Comparison of ENCODE assay signal across 8 cellular contexts in the genomic region with DNA sequence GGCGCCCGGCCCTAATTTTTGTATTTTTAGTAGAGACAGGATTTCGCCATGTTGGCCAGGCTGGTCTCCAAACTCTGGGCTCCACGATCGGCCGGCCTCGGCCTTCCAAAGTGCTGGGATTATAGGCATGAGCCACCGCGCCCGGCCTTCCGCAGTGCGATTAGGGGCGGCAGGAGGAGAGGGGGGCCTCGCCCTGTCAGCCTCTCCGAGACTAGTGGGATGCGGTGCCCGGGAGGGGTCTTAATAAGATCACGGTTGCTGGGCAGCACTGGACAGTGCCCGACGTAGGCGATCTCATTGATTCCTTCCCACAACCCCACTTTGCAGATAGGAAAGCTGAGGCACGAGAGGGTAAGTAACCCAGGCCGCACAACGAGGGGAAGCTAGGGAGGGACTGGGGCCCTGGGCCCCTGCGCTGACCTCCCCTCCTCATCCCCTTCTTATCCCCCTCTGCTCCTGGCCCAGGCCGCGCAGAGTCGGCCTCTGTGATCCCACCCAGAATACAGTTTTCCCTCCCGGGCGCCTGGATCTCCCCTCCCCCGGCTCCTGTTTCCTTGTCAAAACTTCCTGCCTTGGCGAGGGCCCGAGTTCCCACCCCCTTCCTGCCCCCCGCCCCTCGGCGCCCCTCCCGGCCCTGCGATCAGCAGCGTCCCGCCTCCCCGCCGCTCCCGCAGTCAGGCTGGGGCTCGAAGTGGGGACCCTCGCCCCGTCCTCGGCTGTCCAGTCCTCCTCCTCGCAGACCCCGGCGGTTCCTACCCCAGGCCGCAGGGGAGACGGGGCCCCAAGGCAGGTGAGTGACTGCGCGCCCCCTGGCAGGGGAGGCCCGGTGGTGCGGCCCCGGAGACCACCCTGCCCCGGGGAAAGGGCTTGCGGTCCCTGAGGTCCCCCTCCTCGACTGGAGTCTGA. TPM values are rescaled to one million over a fixed set of nuclear protein-coding genes. Genes with fewer than 3 reads are reported as not detected.
DNase-seq lines count a peak whose midpoint lies in the region; ATAC-seq and TF ChIP-seq lines count a peak whose summit lies in the region.

A gene with protein sequence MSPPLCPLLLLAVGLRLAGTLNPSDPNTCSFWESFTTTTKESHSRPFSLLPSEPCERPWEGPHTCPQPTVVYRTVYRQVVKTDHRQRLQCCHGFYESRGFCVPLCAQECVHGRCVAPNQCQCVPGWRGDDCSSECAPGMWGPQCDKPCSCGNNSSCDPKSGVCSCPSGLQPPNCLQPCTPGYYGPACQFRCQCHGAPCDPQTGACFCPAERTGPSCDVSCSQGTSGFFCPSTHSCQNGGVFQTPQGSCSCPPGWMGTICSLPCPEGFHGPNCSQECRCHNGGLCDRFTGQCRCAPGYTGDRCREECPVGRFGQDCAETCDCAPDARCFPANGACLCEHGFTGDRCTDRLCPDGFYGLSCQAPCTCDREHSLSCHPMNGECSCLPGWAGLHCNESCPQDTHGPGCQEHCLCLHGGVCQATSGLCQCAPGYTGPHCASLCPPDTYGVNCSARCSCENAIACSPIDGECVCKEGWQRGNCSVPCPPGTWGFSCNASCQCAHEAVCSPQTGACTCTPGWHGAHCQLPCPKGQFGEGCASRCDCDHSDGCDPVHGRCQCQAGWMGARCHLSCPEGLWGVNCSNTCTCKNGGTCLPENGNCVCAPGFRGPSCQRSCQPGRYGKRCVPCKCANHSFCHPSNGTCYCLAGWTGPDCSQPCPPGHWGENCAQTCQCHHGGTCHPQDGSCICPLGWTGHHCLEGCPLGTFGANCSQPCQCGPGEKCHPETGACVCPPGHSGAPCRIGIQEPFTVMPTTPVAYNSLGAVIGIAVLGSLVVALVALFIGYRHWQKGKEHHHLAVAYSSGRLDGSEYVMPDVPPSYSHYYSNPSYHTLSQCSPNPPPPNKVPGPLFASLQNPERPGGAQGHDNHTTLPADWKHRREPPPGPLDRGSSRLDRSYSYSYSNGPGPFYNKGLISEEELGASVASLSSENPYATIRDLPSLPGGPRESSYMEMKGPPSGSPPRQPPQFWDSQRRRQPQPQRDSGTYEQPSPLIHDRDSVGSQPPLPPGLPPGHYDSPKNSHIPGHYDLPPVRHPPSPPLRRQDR (plus strand): TSS at position 671 of the 906 bp plus-strand sequence. CDS start 10,209 bp downstream, outside the sequence.

- POLR2A ChIA-PET in Caco-2 (lab: Charles Lee) = no interaction called here

- H3K4me1 ChIP-seq in Caco-2 (peaks cover 42% of the 10 kb centered on the region), cardiac muscle cell (ENCODE audit: low read depth) (no peaks in the 10 kb centered on the region)

- no peaks in the 10 kb centered on the region for H3K9me3 Mint-ChIP-seq in Caco-2 (ENCODE audit: unreplicated experiment)
- no peaks in the 10 kb centered on the region for H3K9me3 Mint-ChIP-seq in activated T-helper 17 cell treated with anti-CD3 and anti-CD28 coated beads, Interleukin-2, amount 50 U/mL, for 72 hours

- H3K9me3 ChIP-seq in Caco-2 (no peaks in the 10 kb centered on the region), cardiac muscle cell (ENCODE audit: low read depth) (no peaks in the 10 kb centered on the region)

- H3K36me3 ChIP-seq in Caco-2 (ENCODE audit: control insufficient read depth, insufficient read depth, low read length) (no peaks in the 10 kb centered on the region), cardiac muscle cell (no peaks in the 10 kb centered on the region)

- intact Hi-C loops in Caco-2 (cut with micrococcal nuclease; ENCODE audit: unreplicated experiment) = no loop called here
- intact Hi-C loops in posterior vena cava (cut with DNase I) = no loop called here

- TF ChIP-seq CTCF in Caco-2 (IDR thresholded peaks at IDR 0.05; ENCODE audit: insufficient read depth in 1 of 2, low read depth in 1 of 2, low read length in 1 of 2, severe bottlenecking in 1 of 2, unreplicated experiment in 1 of 2) (no peak), cardiac muscle cell (IDR thresholded peaks at IDR 0.05; ENCODE audit: low read depth, low read length) (peak; percentile 4)

- ATAC-seq in activated T-helper 17 cell treated with anti-CD3 and anti-CD28 coated beads, Interleukin-2, amount 50 U/mL, for 72 hours (replicated peaks) = no peak

- CTCF ChIA-PET in Caco-2 (lab: Charles Lee) = interaction anchor here (0.6 to 3.0 kb wide), 6 partner anchors 17 to 346 kb away, joined by 3 to 36 read pairs (median 5); no protein-coding TSS in a partner anchor

- no peak within 1 kb of the TSS for H3K27ac Mint-ChIP-seq in Caco-2 (ENCODE audit: unreplicated experiment)
- no peak within 1 kb of the TSS for H3K27ac Mint-ChIP-seq in activated T-helper 17 cell treated with anti-CD3 and anti-CD28 coated beads, Interleukin-2, amount 50 U/mL, for 72 hours

- peaks cover 29% of the 10 kb centered on the region for H3K4me1 Mint-ChIP-seq in Caco-2 (ENCODE audit: low read depth, unreplicated experiment)
- H3K4me1 Mint-ChIP-seq in activated T-helper 17 cell treated with anti-CD3 and anti-CD28 coated beads, Interleukin-2, amount 50 U/mL, for 72 hours = peaks cover 1% of the 10 kb centered on the region

- no peaks in the 10 kb centered on the region for H3K27me3 ChIP-seq in Caco-2 (replicated peaks; ENCODE audit: control insufficient read depth, insufficient read depth, low read length)
- H3K27me3 ChIP-seq in cardiac muscle cell = peaks cover 33% of the 10 kb centered on the region

- H3K27ac ChIP-seq in cardiac muscle cell = no peak within 1 kb of the TSS

- no peaks in the 10 kb centered on the region for H3K36me3 Mint-ChIP-seq in Caco-2 (ENCODE audit: insufficient read depth, unreplicated experiment)
- H3K36me3 Mint-ChIP-seq in activated T-helper 17 cell treated with anti-CD3 and anti-CD28 coated beads, Interleukin-2, amount 50 U/mL, for 72 hours (ENCODE audit: low read depth) = no peaks in the 10 kb centered on the region

- BruUV-seq in Caco-2 (replicated peaks; lab: Mats Ljungman, UMichigan) = no TSS peak

- DNase-seq in Caco-2 (no peak), cardiac muscle cell (ENCODE audit: low read depth in 1 of 2, low spot score in 1 of 2) (peak in 1 of 2 donors; percentile 66), posterior vena cava (ENCODE audit: low spot score) (no peak), NCI-H187 (lab: John Stamatoyannopoulos, UW) (no peak), DMS 273 treated with DMSO at 0.1 percent for 48 hours (lab: John Stamatoyannopoulos, UW) (no peak), anterior cingulate cortex (lab: John Stamatoyannopoulos, UW) (no peak)
- DNase-seq in activated effector memory CD4-positive, alpha-beta T cell treated with anti-CD3 and anti-CD28 coated beads, Interleukin-2, amount 50 U/mL, for 16 hours = no peak

- H3K4me3 ChIP-seq in Caco-2 (ENCODE audit: low read depth, low read length) (no peak within 1 kb of the TSS), cardiac muscle cell (no peak within 1 kb of the TSS)

- peaks cover 12% of the 10 kb centered on the region for H3K27me3 Mint-ChIP-seq in Caco-2 (ENCODE audit: insufficient read depth, unreplicated experiment)
- peaks cover 30% of the 10 kb centered on the region for H3K27me3 Mint-ChIP-seq in activated T-helper 17 cell treated with anti-CD3 and anti-CD28 coated beads, Interleukin-2, amount 50 U/mL, for 72 hours

- peak within 1 kb of the TSS; percentile 59 for H3K4me3 Mint-ChIP-seq in Caco-2 (ENCODE audit: unreplicated experiment)
- peak within 1 kb of the TSS; percentile 58 for H3K4me3 Mint-ChIP-seq in activated T-helper 17 cell treated with anti-CD3 and anti-CD28 coated beads, Interleukin-2, amount 50 U/mL, for 72 hours

RNA-seq across cellular contexts. Expression of the gene that starts here (rescaled TPM):
- 0.18 and 0.39 TPM in 2 replicates for total RNA-seq in Caco-2 (2022)
- total RNA-seq in activated T-helper 17 cell treated with anti-CD3 and anti-CD28 coated beads, Interleukin-2, amount 50 U/mL, for 72 hours = not detected
- total RNA-seq in cardiac muscle cell = 0.14 and 0.57 TPM in 2 replicates
- 0.59 and 1.1 TPM in 2 replicates for polyA plus RNA-seq in cardiac muscle cell
- 10 to 100 TPM; 14.5 to 14.6 TPM for total RNA-seq in posterior vena cava
